ENCODE assay signal across 26 cellular contexts in genomic region chr7:102837802-102838201, GRCh38.
"Had no signal": no experiment of that assay in that cellular context is flagged by ENCODE, and none has a peak within 500 bp of the region (broad histone marks: within the 10 kb centered on the region; RNA-seq: fewer than 3 reads in every experiment).

No MANE protein-coding gene starts in this region.

- FAIRE-seq: endometrium, frontal cortex, keratinocyte, pancreas, urothelium cell line had no signal

- H3K9me3 Mint-ChIP-seq: central memory CD8-positive, alpha-beta T cell; effector memory CD8-positive, alpha-beta T cell; stimulated activated memory B cell treated with anti-CD40 and anti-IgM and Interleukin-4, amounts not matched to agents 10 μg/mL and 1 μg/mL and 100 μg/mL, for 72 hours had no signal

- ATAC-seq: effector memory CD8-positive, alpha-beta T cell; left ventricle myocardium superior; lower lobe of right lung; naive thymus-derived CD8-positive, alpha-beta T cell; pancreas; stimulated activated memory B cell treated with anti-CD40 and anti-IgM and Interleukin-4, amounts not matched to agents 10 μg/mL and 1 μg/mL and 100 μg/mL, for 72 hours; stimulated activated naive CD8-positive, alpha-beta T cell treated with anti-CD3 and anti-CD28 coated beads, Interleukin-15, Interleukin-2, amounts not matched to agents 100 U/mL and 50 U/mL, for 24 hours had no signal

- H3K27me3 Mint-ChIP-seq: central memory CD8-positive, alpha-beta T cell; effector memory CD8-positive, alpha-beta T cell; naive thymus-derived CD8-positive, alpha-beta T cell; progenitor cell of endocrine pancreas; stimulated activated memory B cell treated with anti-CD40 and anti-IgM and Interleukin-4, amounts not matched to agents 10 μg/mL and 1 μg/mL and 100 μg/mL, for 72 hours had no signal

- H3K4me3 Mint-ChIP-seq: central memory CD8-positive, alpha-beta T cell; effector memory CD8-positive, alpha-beta T cell; naive thymus-derived CD8-positive, alpha-beta T cell; stimulated activated memory B cell treated with anti-CD40 and anti-IgM and Interleukin-4, amounts not matched to agents 10 μg/mL and 1 μg/mL and 100 μg/mL, for 72 hours had no signal

- H3K27ac ChIP-seq: lower lobe of right lung, pancreas, testis, tibial nerve, upper lobe of left lung had no signal

- H3K9me3 ChIP-seq: esophagus squamous epithelium, lower lobe of right lung, pancreas, right atrium auricular region, sigmoid colon, spleen, testis, tibial nerve, upper lobe of left lung had no signal

- H3K4me1 ChIP-seq: lower lobe of right lung, right atrium auricular region, sigmoid colon, testis, tibial nerve, upper lobe of left lung had no signal

- H3K4me3 ChIP-seq: coronary artery, esophagus squamous epithelium, lower lobe of right lung, pancreas, right atrium auricular region, sigmoid colon, spleen, testis, tibial nerve, upper lobe of left lung had no signal

- H3K4me1 Mint-ChIP-seq: central memory CD8-positive, alpha-beta T cell; naive thymus-derived CD8-positive, alpha-beta T cell; stimulated activated memory B cell treated with anti-CD40 and anti-IgM and Interleukin-4, amounts not matched to agents 10 μg/mL and 1 μg/mL and 100 μg/mL, for 72 hours had no signal

- DNase-seq: dermis blood vessel endothelial cell; effector memory CD8-positive, alpha-beta T cell; esophagus squamous epithelium; head of caudate nucleus; left ventricle myocardium superior; lower lobe of right lung; naive thymus-derived CD8-positive, alpha-beta T cell; occipital lobe; pancreas; sigmoid colon; spleen; stimulated activated CD4-positive, alpha-beta T cell treated with anti-CD3 and anti-CD28 coated beads, Interleukin-4, amount 100 ng/mL, for 4 hours; stimulated activated naive CD8-positive, alpha-beta T cell treated with anti-CD3 and anti-CD28 coated beads, Interleukin-15, Interleukin-2, amounts not matched to agents 100 U/mL and 50 U/mL, for 24 hours; substantia nigra; testis; upper lobe of left lung had no signal

- H3K27me3 ChIP-seq: esophagus squamous epithelium, pancreas, right atrium auricular region, sigmoid colon, spleen, testis, tibial nerve, upper lobe of left lung had no signal

- H3K36me3 ChIP-seq: esophagus squamous epithelium, lower lobe of right lung, pancreas, right atrium auricular region, spleen, upper lobe of left lung had no signal

- H3K27ac Mint-ChIP-seq: effector memory CD8-positive, alpha-beta T cell; naive thymus-derived CD8-positive, alpha-beta T cell; progenitor cell of endocrine pancreas; stimulated activated memory B cell treated with anti-CD40 and anti-IgM and Interleukin-4, amounts not matched to agents 10 μg/mL and 1 μg/mL and 100 μg/mL, for 72 hours had no signal
